8 cellular contexts compared by ENCODE assay signal in genomic region chr6:151014404-151015150, GRCh38.
DNase-seq lines count a peak whose midpoint lies in the region; ATAC-seq and TF ChIP-seq lines count a peak whose summit lies in the region.

No MANE protein-coding gene starts in this region.

- H3K36me3 Mint-ChIP-seq in activated naive CD8-positive, alpha-beta T cell, result peaks cover 18% of the 10 kb centered on the region

- H3K4me3 Mint-ChIP-seq in activated naive CD8-positive, alpha-beta T cell, result no peak overlapping the region

- H3K27ac Mint-ChIP-seq in activated naive CD8-positive, alpha-beta T cell, result peak overlapping the region; percentile 58

- H3K27ac ChIP-seq in left ventricle myocardium inferior (replicated peaks), result peak overlapping the region; percentile 2

- H3K9me3 Mint-ChIP-seq in activated naive CD8-positive, alpha-beta T cell (ENCODE audit: low read depth), result no peaks in the 10 kb centered on the region

- H3K9me3 ChIP-seq in left ventricle myocardium inferior (replicated peaks), result no peaks in the 10 kb centered on the region

- H3K4me3 ChIP-seq in LNCaP clone FGC (ENCODE audit: low read depth, low read length), result no peak overlapping the region
- peak overlapping the region; percentile 24 for H3K4me3 ChIP-seq in left ventricle myocardium inferior

- TF ChIP-seq CTCF in LNCaP clone FGC (IDR thresholded peaks at IDR 0.05; ENCODE audit: control insufficient read depth, extremely low read depth, insufficient read depth) (peak; percentile 89), left ventricle myocardium inferior (IDR thresholded peaks at IDR 0.05; ENCODE audit: borderline replicate concordance) (peak; percentile 100)

- no peaks in the 10 kb centered on the region for H3K4me1 Mint-ChIP-seq in activated naive CD8-positive, alpha-beta T cell (ENCODE audit: low read depth)

- no peaks in the 10 kb centered on the region for H3K27me3 Mint-ChIP-seq in activated naive CD8-positive, alpha-beta T cell

- peaks cover 7% of the 10 kb centered on the region for H3K4me1 ChIP-seq in left ventricle myocardium inferior

- DNase-seq in COLO829 (ENCODE audit: low spot score), result peak; percentile 21
- peak; percentile 62 for DNase-seq in LNCaP clone FGC (ENCODE audit: low read depth)
- peak; percentile 74 for DNase-seq in SK-N-DZ (ENCODE audit: low spot score)
- peak; percentile 62 for DNase-seq in left ventricle myocardium inferior
- DNase-seq in renal cortical epithelial cell (ENCODE audit: low read depth), result peak; percentile 65

- ATAC-seq in GM21390 (IDR thresholded peaks at IDR 0.05; ENCODE audit: unreplicated experiment) (peak; percentile 79), GM19467 (IDR thresholded peaks at IDR 0.05; ENCODE audit: unreplicated experiment) (no peak)

- H3K27me3 ChIP-seq in left ventricle myocardium inferior (ENCODE audit: low read depth), result no peaks in the 10 kb centered on the region

- H3K36me3 ChIP-seq in left ventricle myocardium inferior, result no peaks in the 10 kb centered on the region

- intact Hi-C loops in left ventricle myocardium inferior (cut with micrococcal nuclease), result loop anchor here (5.0 kb wide), 2 partner anchors 122 to 308 kb away; no protein-coding TSS in a partner anchor

Comparison
In these comparisons a context has a peak if more than half of its experiments do, and no peak if none do; other contexts are left out.
1. DNase-seq: peak in every context shown above with its lines; median percentile 74 in SK-N-DZ; 65 in renal cortical epithelial cell; 62 in LNCaP clone FGC; 62 in left ventricle myocardium inferior; 21 in COLO829.